Comparison of ENCODE assay signal across 8 cellular contexts in genomic region chr12:116687888-116688287, GRCh38. TPM values are rescaled to one million over a fixed set of nuclear protein-coding genes. Genes with fewer than 3 reads are reported as not detected.
DNase-seq lines count a peak whose midpoint lies in the region; ATAC-seq, FAIRE-seq and TF ChIP-seq lines count a peak whose summit lies in the region.

No MANE protein-coding gene starts in this region.

- no peak overlapping the region for H3K56ac ChIP-seq in H1 (replicated peaks; ENCODE audit: insufficient read length, low read depth, low read length)

- no peak overlapping the region for H4K5ac ChIP-seq in H1 (ENCODE audit: insufficient read length, low read depth, low read length)

- TF ChIP-seq POLR2A in H1 (IDR thresholded peaks at IDR 0.05; ENCODE audit: control extremely low read depth in 1 of 2, low read depth in 2 of 2, low read length in 2 of 2): no peak

- no peak overlapping the region for H3K4ac ChIP-seq in H1 (replicated peaks; ENCODE audit: insufficient read length, low read depth, low read length)

- H3K18ac ChIP-seq in H1 (ENCODE audit: extremely low read depth, low read length): no peak overlapping the region

- H3K27me3 Mint-ChIP-seq in neural crest cell (ENCODE audit: low read depth): peaks cover 7% of the 10 kb centered on the region

- WGBS in SK-N-SH (ENCODE audit: low lambda C conversion rate): 79% methylated on average over 11 of the region's 11 CpGs
- WGBS in H1 (ENCODE audit: extremely low coverage in 1 of 2, insufficient coverage in 1 of 2, insufficient read length in 1 of 2, insufficient replicate concordance in 2 of 2, low coverage in 1 of 2, low lambda C conversion rate in 2 of 2, missing lambda C conversion rate in 1 of 2), 2 experiments: 48% methylated on average over 11 of the region's 11 CpGs; no CpG with 5 or more reads in 1 of the 2 experiments

- H2BK12ac ChIP-seq in H1 (ENCODE audit: low read depth, low read length): peak overlapping the region; percentile 43; the same call in 1 of the 2 replicates

- H2AFZ ChIP-seq in SK-N-SH (ENCODE audit: low read depth) (no peak overlapping the region; the same call in 1 of the 2 replicates), H1 (ENCODE audit: low read length) (0 out of 2 replicates have a peak overlapping the region, but pooled peaks have one; percentile 36)

- 0 out of 2 replicates have a peak overlapping the region, but pooled peaks have one; percentile 25 for H2BK15ac ChIP-seq in H1 (ENCODE audit: low read length)

- H3K9ac ChIP-seq in SK-N-SH (no peak overlapping the region), H1 (replicated peaks in 1 of 4; ENCODE audit: extremely low read depth in 1 of 4, low read depth in 3 of 4, low read length in 3 of 4) (no peak overlapping the region)

- no peaks in the 10 kb centered on the region for H3K23me2 ChIP-seq in H1 (ENCODE audit: low read depth, low read length)

- CTCF ChIA-PET in BJ (lab: Yijun Ruan, JAX): interaction anchor here (0.6 to 1.0 kb wide), 3 partner anchors 10 to 672 kb away, joined by 3 to 4 read pairs (median 3); no protein-coding TSS in a partner anchor
- CTCF ChIA-PET in SK-N-SH (lab: Yijun Ruan, JAX): interaction anchor here (0.7 to 1.4 kb wide), 7 partner anchors 9 to 105 kb away, joined by 3 to 4 read pairs (median 4); no protein-coding TSS in a partner anchor
- CTCF ChIA-PET in H1 (lab: Charles Lee; ENCODE audit: partially characterized antibody): interaction anchor here (0.6 to 1.9 kb wide), 44 partner anchors 9 to 1415 kb away, joined by 3 to 19 read pairs (median 4); no protein-coding TSS in a partner anchor

- no peaks in the 10 kb centered on the region for H3K9me2 ChIP-seq in SK-N-SH

- peak; percentile 43 for TF ChIP-seq CTCF in BJ (IDR thresholded peaks at IDR 0.05; ENCODE audit: insufficient read depth, low read depth, low read length)
- peak; percentile 55 for TF ChIP-seq CTCF in SK-N-SH (IDR thresholded peaks at IDR 0.05)
- peak; percentile 94 to 100 (median 99) for TF ChIP-seq CTCF in H1 (IDR thresholded peaks at IDR 0.05; ENCODE audit: control extremely low read depth in 1 of 3, insufficient read depth in 1 of 3, low read depth in 1 of 3, low read length in 3 of 3)
- TF ChIP-seq CTCF in neural crest cell (conservative IDR thresholded peaks at IDR 0.05): peak; percentile 66

- H2BK120ac ChIP-seq in H1 (replicated peaks; ENCODE audit: low read depth, low read length): no peak overlapping the region

- H2BK20ac ChIP-seq in H1 (ENCODE audit: low read length): no peak overlapping the region; the same call in 1 of the 2 replicates

- H3K4me3 ChIP-seq in BJ (ENCODE audit: low read depth, low read length) (no peak overlapping the region), SK-N-SH (ENCODE audit: low read depth in 2 of 2, low read length in 1 of 2) (no peak overlapping the region), H1 (ENCODE audit: extremely low read depth in 1 of 4, insufficient read depth in 2 of 4, low read depth in 3 of 4, low read length in 4 of 4) (no peak overlapping the region)

- POLR2A ChIA-PET in BJ (lab: Charles Lee) (no interaction called here), SK-N-SH (lab: Yijun Ruan, JAX) (no interaction called here), H1 (lab: Charles Lee; ENCODE audit: partially characterized antibody) (interaction anchor here (0.9 to 1.2 kb wide), 2 partner anchors 38 to 108 kb away, joined by 3 read pairs; no protein-coding TSS in a partner anchor)

- DNase-seq in BJ (ENCODE audit: low read depth) (no peak), HCEC 1CT (peak; percentile 26), SK-N-SH (peak; percentile 67), H1 (ENCODE audit: low read depth in 1 of 2, low spot score in 2 of 2) (peak; percentile 76 to 92), neural crest cell (ENCODE audit: low read depth, low spot score) (peak; percentile 62), RCC 7860 (ENCODE audit: low spot score) (no peak), KG1 (lab: John Stamatoyannopoulos, UW) (no peak)

- H2AK5ac ChIP-seq in H1 (ENCODE audit: low read depth, low read length): no peak overlapping the region; the same call in 1 of the 2 replicates

- H3K4me1 Mint-ChIP-seq in neural crest cell: peaks cover 7% of the 10 kb centered on the region

- H3K4me3 Mint-ChIP-seq in neural crest cell: no peak overlapping the region

- H3K27ac Mint-ChIP-seq in neural crest cell (ENCODE audit: unreplicated experiment): no peak overlapping the region

- H3K27me3 ChIP-seq in BJ (ENCODE audit: control insufficient read depth, insufficient read depth, low read length) (peaks cover 14% of the 10 kb centered on the region), SK-N-SH (ENCODE audit: insufficient read depth) (no peaks in the 10 kb centered on the region; the same call in 1 of the 2 replicates), H1 (replicated peaks in 1 of 4; ENCODE audit: control insufficient read depth in 3 of 4, extremely low read depth in 1 of 4, insufficient read depth in 3 of 4, low read length in 3 of 4) (0 out of 7 replicates have a peak, but pooled peaks cover 0 to 3% (median 0%) of the 10 kb centered on the region in 4 experiments)

- no peak overlapping the region for H3K14ac ChIP-seq in H1 (ENCODE audit: insufficient read length)

- H3K23ac ChIP-seq in H1 (ENCODE audit: insufficient read length): no peak overlapping the region

- H3F3A ChIP-seq in SK-N-SH (replicated peaks; ENCODE audit: insufficient read depth): no peaks in the 10 kb centered on the region

- no peaks in the 10 kb centered on the region for H3K79me1 ChIP-seq in H1 (ENCODE audit: low read depth, low read length)

- H3K4me1 ChIP-seq in SK-N-SH (ENCODE audit: control insufficient read depth in 1 of 2, insufficient read depth in 2 of 2, low read depth in 1 of 2, low read length in 1 of 2) (peaks cover 0 to 9% of the 10 kb centered on the region in 2 experiments; a peak in 3 of 4 replicates), H1 (replicated peaks in 1 of 4; ENCODE audit: control insufficient read depth in 3 of 4, insufficient read depth in 4 of 4, low read length in 3 of 4) (peaks cover 0 to 2% (median 0%) of the 10 kb centered on the region in 4 experiments; a peak in 2 of 7 replicates)

- H3K36me3 Mint-ChIP-seq in neural crest cell (ENCODE audit: low read depth): no peaks in the 10 kb centered on the region

- H4K91ac ChIP-seq in H1 (replicated peaks; ENCODE audit: insufficient read length, low read length): peak overlapping the region; percentile 8

- H3K4me2 ChIP-seq in SK-N-SH (no peak overlapping the region), H1 (ENCODE audit: insufficient read depth in 1 of 2, low read depth in 2 of 2, low read length in 2 of 2) (no peak overlapping the region)

- no peaks in the 10 kb centered on the region for H3K9me3 Mint-ChIP-seq in neural crest cell

- TF ChIP-seq EP300 in SK-N-SH (IDR thresholded peaks at IDR 0.05; ENCODE audit: borderline replicate concordance in 1 of 2, low read depth in 1 of 2, low read length in 1 of 2): no peak
- TF ChIP-seq EP300 in H1 (IDR thresholded peaks at IDR 0.05; ENCODE audit: borderline replicate concordance in 1 of 2, low read depth in 2 of 2, low read length in 2 of 2): peak in 1 of 2 experiments; percentile 41; a peak in 1 of 3 replicates

- H4K20me1 ChIP-seq in SK-N-SH (ENCODE audit: insufficient read depth) (no peaks in the 10 kb centered on the region), H1 (replicated peaks in 1 of 2; ENCODE audit: control insufficient read depth in 1 of 2, insufficient read depth in 2 of 2, low read length in 2 of 2) (no peaks in the 10 kb centered on the region)

- H3K36me3 ChIP-seq in BJ (ENCODE audit: control insufficient read depth, insufficient read depth, low read length) (no peaks in the 10 kb centered on the region), SK-N-SH (replicated peaks in 1 of 2; ENCODE audit: control insufficient read depth in 1 of 2, insufficient read depth in 2 of 2, low read length in 1 of 2) (no peaks in the 10 kb centered on the region), H1 (ENCODE audit: control insufficient read depth in 2 of 4, insufficient read depth in 4 of 4, low read length in 3 of 4) (no peaks in the 10 kb centered on the region)

- H2BK5ac ChIP-seq in H1 (ENCODE audit: low read depth, low read length): no peak overlapping the region

- no peak overlapping the region for H4K8ac ChIP-seq in H1 (ENCODE audit: extremely low read depth, insufficient read depth, low read length)

- no peak for ATAC-seq in GM18909 (IDR thresholded peaks at IDR 0.05; ENCODE audit: poor library complexity, unreplicated experiment)

- no peaks in the 10 kb centered on the region for H3K9me3 ChIP-seq in SK-N-SH
- H3K9me3 ChIP-seq in H1 (ENCODE audit: insufficient read depth in 2 of 2, low read depth in 1 of 2, low read length in 1 of 2): no peaks in the 10 kb centered on the region

- peak; percentile 44 for TF ChIP-seq RAD21 in SK-N-SH (IDR thresholded peaks at IDR 0.05; ENCODE audit: low read length)
- TF ChIP-seq RAD21 in H1 (IDR thresholded peaks at IDR 0.05 in 1 of 2, conservative IDR thresholded peaks at IDR 0.05 in 1 of 2; ENCODE audit: low read depth in 2 of 2, low read length in 2 of 2): peak; percentile 82 to 90

- H3K79me2 ChIP-seq in SK-N-SH (ENCODE audit: insufficient read depth) (no peaks in the 10 kb centered on the region), H1 (ENCODE audit: control insufficient read depth in 1 of 2, insufficient read depth in 2 of 2, low read length in 2 of 2) (no peaks in the 10 kb centered on the region)

- peak; percentile 76 for FAIRE-seq in H1 (lab: Jason Lieb, UNC)
- no peak for FAIRE-seq in RCC 7860 (lab: Jason Lieb, UNC)

- H3K27ac ChIP-seq in SK-N-SH (ENCODE audit: low read depth in 2 of 2, low read length in 1 of 2) (no peak overlapping the region), H1 (ENCODE audit: low read depth, low read length) (no peak overlapping the region)

RNA-seq across cellular contexts. Expression of gene SPRING1, which starts 50.0 kb away (rescaled TPM):
- polyA plus RNA-seq in BJ (2011; rRNA removed): 15.4 and 17.7 TPM in 2 replicates
- 15.9 and 17.6 TPM in 2 replicates for polyA minus RNA-seq in BJ (2011; rRNA and poly(A)+ RNA removed)
- 10.9 and 12.2 TPM in 2 replicates for polyA plus RNA-seq in SK-N-SH (2012; rRNA removed)
- 9.4 and 10.3 TPM in 2 replicates for polyA plus RNA-seq in SK-N-SH (2012; cell fraction: cytosol; rRNA removed)
- 5.4 and 5.8 TPM in 2 replicates for polyA plus RNA-seq in SK-N-SH (2012; cell fraction: nucleus; rRNA removed)
- total RNA-seq in H1 (2021; fragmentation: NEBNext Ultra II Directional; extraction: Animal tissue kit (Norgen Biotek cat#: 25700)): 46.5 and 50.2 TPM in 2 replicates
- 14.3 and 17.2 TPM in 2 replicates for polyA plus RNA-seq in H1 (2011; rRNA removed)
- polyA plus RNA-seq in H1 (2011; cell fraction: cytosol; rRNA removed): 18.3 TPM
- polyA plus RNA-seq in H1 (2011; cell fraction: nucleus; rRNA removed): 14.6 TPM
- 18.5 to 23.3 TPM (median 20.4 TPM) in 4 replicates for polyA plus RNA-seq in H1 (2012, experiment 1 of 2)
- 8.8 TPM for polyA plus RNA-seq in H1 (2012, experiment 2 of 2)
- 16.6 TPM for polyA plus RNA-seq in H1 (2013, experiment 1 of 2)
- 19.0 TPM for polyA plus RNA-seq in H1 (2013, experiment 2 of 2)
- 25.6 and 31.6 TPM in 2 replicates for polyA minus RNA-seq in H1 (2011; rRNA and poly(A)+ RNA removed)
- 25.5 TPM for polyA minus RNA-seq in H1 (2011; cell fraction: cytosol; rRNA and poly(A)+ RNA removed)
- polyA minus RNA-seq in H1 (2011; cell fraction: nucleus; rRNA and poly(A)+ RNA removed): 11.8 TPM
- 47.8 and 50.8 TPM in 2 replicates for total RNA-seq in neural crest cell

RNA-seq across cellular contexts. Expression of gene RNFT2, which starts 50.2 kb away (rescaled TPM):
- polyA plus RNA-seq in BJ (2011; rRNA removed) (1.1 and 1.2 TPM in 2 replicates), SK-N-SH (2012; rRNA removed) (3.8 and 4.4 TPM in 2 replicates), H1 (2011; rRNA removed) (12.7 and 14.2 TPM in 2 replicates)
- 3.9 and 4.2 TPM in 2 replicates for polyA minus RNA-seq in BJ (2011; rRNA and poly(A)+ RNA removed)
- polyA plus RNA-seq in SK-N-SH (2012; cell fraction: cytosol; rRNA removed): 3.1 and 3.4 TPM in 2 replicates
- polyA plus RNA-seq in SK-N-SH (2012; cell fraction: nucleus; rRNA removed): 6.6 and 9.1 TPM in 2 replicates
- 32.0 and 33.1 TPM in 2 replicates for total RNA-seq in H1 (2021; fragmentation: NEBNext Ultra II Directional; extraction: Animal tissue kit (Norgen Biotek cat#: 25700))
- polyA plus RNA-seq in H1 (2011; cell fraction: cytosol; rRNA removed): 11.8 TPM
- polyA plus RNA-seq in H1 (2011; cell fraction: nucleus; rRNA removed): 19.3 TPM
- polyA plus RNA-seq in H1 (2012, experiment 1 of 2): 12.0 to 17.0 TPM (median 16.3 TPM) in 4 replicates
- polyA plus RNA-seq in H1 (2012, experiment 2 of 2): 9.3 TPM
- 20.4 TPM for polyA plus RNA-seq in H1 (2013, experiment 1 of 2)
- 23.9 TPM for polyA plus RNA-seq in H1 (2013, experiment 2 of 2)
- 43.1 and 51.7 TPM in 2 replicates for polyA minus RNA-seq in H1 (2011; rRNA and poly(A)+ RNA removed)
- polyA minus RNA-seq in H1 (2011; cell fraction: cytosol; rRNA and poly(A)+ RNA removed): 20.1 TPM
- 31.8 TPM for polyA minus RNA-seq in H1 (2011; cell fraction: nucleus; rRNA and poly(A)+ RNA removed)
- total RNA-seq in neural crest cell: 79.9 and 82.1 TPM in 2 replicates

Comparison
In these comparisons a context has a peak if more than half of its experiments do, and no peak if none do; other contexts are left out.
1. DNase-seq: peak in HCEC 1CT (single experiment), SK-N-SH (single experiment), H1 (2 of 2) and neural crest cell (single experiment); none in BJ (single experiment), RCC 7860 (single experiment) and KG1 (single experiment).
2. CTCF ChIP-seq: peak in every context shown above with its lines; median percentile 99 in H1; 66 in neural crest cell; 55 in SK-N-SH; 43 in BJ.